In genomic region chr19:55068803-55069136, GRCh38 we compare ENCODE assay signal across 11 cellular contexts. TPM values are rescaled to one million over a fixed set of nuclear protein-coding genes. Genes with fewer than 3 reads are reported as not detected.
DNase-seq lines count a peak whose midpoint lies in the region; ATAC-seq and TF ChIP-seq lines count a peak whose summit lies in the region.
"Had no signal": no experiment of that assay in that cellular context is flagged by ENCODE, and none has a peak within 500 bp of the region (broad histone marks: within the 10 kb centered on the region; RNA-seq: fewer than 3 reads in every experiment).

No MANE protein-coding gene starts in this region.

- H2BK5ac ChIP-seq in neuronal stem cell (ENCODE audit: low read length) = no peak overlapping the region

- WGBS in neuronal stem cell (ENCODE audit: extremely low coverage in 2 of 2, insufficient read length in 2 of 2, insufficient replicate concordance in 1 of 2), 2 donors = no CpG with 5 or more reads among the region's 6 CpGs
- WGBS in gastroesophageal sphincter (ENCODE audit: low coverage in 1 of 2), 2 donors = 100% methylated on average over 1 of the region's 6 CpGs; no CpG with 5 or more reads in 1 of the 2 donors

- no peak overlapping the region for H4K8ac ChIP-seq in neuronal stem cell (ENCODE audit: low read depth, low read length)

- no peak for TF ChIP-seq EP300 in gastroesophageal sphincter (IDR thresholded peaks at IDR 0.05)

- peak overlapping the region; percentile 52 for H3K18ac ChIP-seq in neuronal stem cell (ENCODE audit: low read length)

- POLR2A ChIA-PET in PC-3 (lab: Charles Lee; ENCODE audit: unreplicated experiment) = no interaction called here

- peaks cover 12% of the 10 kb centered on the region for H3K4me1 ChIP-seq in ACC112 (ENCODE audit: control insufficient read depth, insufficient read depth, low read length, unreplicated experiment)
- H3K4me1 ChIP-seq in PC-3 (ENCODE audit: insufficient read depth, low read length) = peaks cover 29% of the 10 kb centered on the region
- H3K4me1 ChIP-seq in neuronal stem cell (ENCODE audit: control insufficient read depth in 2 of 2, insufficient read depth in 1 of 2, low read depth in 1 of 2, low read length in 2 of 2) = peaks cover 0 to 10% of the 10 kb centered on the region in 2 donors
- peaks cover 0 to 7% (median 0%) of the 10 kb centered on the region in 3 donors for H3K4me1 ChIP-seq in gastroesophageal sphincter

- no peak overlapping the region for H2BK12ac ChIP-seq in neuronal stem cell (ENCODE audit: low read length)

- no peak for TF ChIP-seq CTCF in PC-3 (conservative IDR thresholded peaks at IDR 0.05; ENCODE audit: low read depth, low read length)
- TF ChIP-seq CTCF in epithelial cell of esophagus (IDR thresholded peaks at IDR 0.05; ENCODE audit: insufficient read depth, low read depth, low read length, missing control alignments) = no peak
- no peak for TF ChIP-seq CTCF in gastroesophageal sphincter (IDR thresholded peaks at IDR 0.05)

- H3K79me2 ChIP-seq in ACC112 (ENCODE audit: control insufficient read depth, insufficient read depth, low read length, unreplicated experiment) (no peaks in the 10 kb centered on the region), PC-3 (ENCODE audit: low read length) (no peaks in the 10 kb centered on the region)

- no peak overlapping the region for H2BK120ac ChIP-seq in neuronal stem cell (ENCODE audit: low read depth, low read length)

- DNase-seq in PC-3 (no peak), epithelial cell of esophagus (ENCODE audit: low read depth) (no peak), neuronal stem cell (ENCODE audit: low spot score) (no peak), erythroblast (lab: John Stamatoyannopoulos, UW) (no peak), MG63 (no peak), T1000 (lab: John Stamatoyannopoulos, UW) (no peak)
- DNase-seq: activated naive CD4-positive, alpha-beta T cell treated with anti-CD3 and anti-CD28 coated beads, Interleukin-2, amount 50 U/mL, for 16 hours; Right ventricle myocardium superior had no signal

- H2BK15ac ChIP-seq in neuronal stem cell (ENCODE audit: low read length) = no peak overlapping the region

- peaks cover 37% of the 10 kb centered on the region for H3K27me3 ChIP-seq in ACC112 (ENCODE audit: insufficient read depth, low read length)
- no peaks in the 10 kb centered on the region for H3K27me3 ChIP-seq in PC-3 (ENCODE audit: low read length)
- H3K27me3 ChIP-seq in neuronal stem cell (ENCODE audit: control insufficient read depth in 3 of 3, insufficient read depth in 3 of 3, low read depth in 1 of 3, low read length in 3 of 3) = peaks cover 0 to 63% (median 54%) of the 10 kb centered on the region in 3 experiments
- peaks cover 28% of the 10 kb centered on the region for H3K27me3 ChIP-seq in MG63
- peaks cover 71% of the 10 kb centered on the region for H3K27me3 ChIP-seq in gastroesophageal sphincter

- H3K36me3 ChIP-seq in ACC112 (ENCODE audit: insufficient read depth, low read length) (no peaks in the 10 kb centered on the region), PC-3 (ENCODE audit: low read depth, low read length) (no peaks in the 10 kb centered on the region), neuronal stem cell (replicated peaks in 1 of 2; ENCODE audit: control insufficient read depth in 2 of 2, insufficient read depth in 2 of 2, low read length in 2 of 2) (no peaks in the 10 kb centered on the region), MG63 (no peaks in the 10 kb centered on the region), gastroesophageal sphincter (no peaks in the 10 kb centered on the region)

- no peaks in the 10 kb centered on the region for H4K20me1 ChIP-seq in PC-3 (ENCODE audit: low read length)

- intact Hi-C loops in PC-3 (cut with micrococcal nuclease) = no loop called here

- H3K4ac ChIP-seq in neuronal stem cell (ENCODE audit: low read length) = no peak overlapping the region

- H3K9me3 ChIP-seq in PC-3 (ENCODE audit: low read length) = no peaks in the 10 kb centered on the region
- peaks cover 2 to 4% of the 10 kb centered on the region in 2 donors for H3K9me3 ChIP-seq in neuronal stem cell (replicated peaks in 1 of 2; ENCODE audit: control insufficient read depth in 2 of 2, insufficient read depth in 1 of 2, low read depth in 1 of 2, low read length in 2 of 2)
- 0 out of 2 replicates have a peak, but pooled peaks cover 2% of the 10 kb centered on the region for H3K9me3 ChIP-seq in MG63
- H3K9me3 ChIP-seq in gastroesophageal sphincter = peaks cover 0 to 18% (median 0%) of the 10 kb centered on the region in 3 donors

- H3K9ac ChIP-seq in PC-3 (ENCODE audit: low read length) = peak overlapping the region; percentile 80
- H3K9ac ChIP-seq in neuronal stem cell (ENCODE audit: low read depth, low read length, poor library complexity) = no peak overlapping the region

- H3K27ac ChIP-seq in ACC112 (ENCODE audit: low read depth, low read length) = no peak overlapping the region
- peak overlapping the region; percentile 96 for H3K27ac ChIP-seq in PC-3 (ENCODE audit: low read length)
- no peak overlapping the region for H3K27ac ChIP-seq in neuronal stem cell (replicated peaks; ENCODE audit: low read length)
- no peak overlapping the region for H3K27ac ChIP-seq in gastroesophageal sphincter

- no peak overlapping the region for H2AFZ ChIP-seq in ACC112 (ENCODE audit: low read length, unreplicated experiment)
- no peak overlapping the region for H2AFZ ChIP-seq in PC-3 (ENCODE audit: low read length)
- peak overlapping the region; percentile 90 for H2AFZ ChIP-seq in neuronal stem cell (ENCODE audit: low read length)

- H3K4me2 ChIP-seq in PC-3 (ENCODE audit: low read length) (peak overlapping the region; percentile 86), neuronal stem cell (ENCODE audit: insufficient read depth, low read length, poor library complexity, severe bottlenecking) (peak overlapping the region; percentile 57)

- H3K23ac ChIP-seq in neuronal stem cell (ENCODE audit: low read depth, low read length, poor library complexity) = no peak overlapping the region

- H4K91ac ChIP-seq in neuronal stem cell (ENCODE audit: low read depth, low read length, poor library complexity) = no peak overlapping the region

- no peak overlapping the region for H3K14ac ChIP-seq in neuronal stem cell (ENCODE audit: low read length)

- no peaks in the 10 kb centered on the region for H3K9me2 ChIP-seq in PC-3 (replicated peaks; ENCODE audit: low read length)

- no peak overlapping the region for H2AK5ac ChIP-seq in neuronal stem cell (ENCODE audit: low read depth, low read length)

- no peak for TF ChIP-seq POLR2A in erythroblast (IDR thresholded peaks at IDR 0.05; ENCODE audit: low read length)
- TF ChIP-seq POLR2A in gastroesophageal sphincter (IDR thresholded peaks at IDR 0.05) = no peak

- no TSS peak for BruUV-seq in PC-3 (replicated peaks; lab: Mats Ljungman, UMichigan)

- ATAC-seq in PC-3 = no peak
- no peak for ATAC-seq in gastroesophageal sphincter

- H3K4me3 ChIP-seq in ACC112 (ENCODE audit: low read depth, low read length) = peak overlapping the region; percentile 45; the same call in 1 of the 2 replicates
- H3K4me3 ChIP-seq in PC-3 (ENCODE audit: low read length) = peak overlapping the region; percentile 64; the same call in 1 of the 2 replicates
- H3K4me3 ChIP-seq in epithelial cell of esophagus (ENCODE audit: low read length) = peak overlapping the region; percentile 52
- no peak overlapping the region for H3K4me3 ChIP-seq in neuronal stem cell (ENCODE audit: low read length in 2 of 2)
- H3K4me3 ChIP-seq in MG63 = no peak overlapping the region
- H3K4me3 ChIP-seq in gastroesophageal sphincter = peak overlapping the region in 1 of 2 donors; percentile 1

- CTCF ChIA-PET in PC-3 (lab: Charles Lee) = no interaction called here

- peaks cover under 1% of the 10 kb centered on the region for H3K79me1 ChIP-seq in neuronal stem cell (ENCODE audit: low read depth, low read length)

- peaks cover 9% of the 10 kb centered on the region for H3F3A ChIP-seq in PC-3 (ENCODE audit: low read length, unreplicated experiment)

RNA-seq across cellular contexts. Expression of gene RDH13, which starts 5.8 kb away (rescaled TPM):
- total RNA-seq in PC-3 (2014; rRNA removed) (80.4 and 85.7 TPM in 2 replicates), gastroesophageal sphincter (10 to 100 TPM in 3 of 4 donors, 1 to 10 TPM in 1; 10.0 to 15.6 (median 13.9) TPM)
- polyA plus RNA-seq in neuronal stem cell (2013, experiment 1 of 2) = 7.9 TPM
- 7.9 TPM for polyA plus RNA-seq in neuronal stem cell (2013, experiment 2 of 2)
- total RNA-seq in MG63 (2014; rRNA removed; shearing (Covaris generic); ENCODE audit: low replicate concordance) = 17.9 and 23.8 TPM in 2 replicates

RNA-seq across cellular contexts. Expression of gene EPS8L1, which starts 6.9 kb away (rescaled TPM):
- total RNA-seq in PC-3 (2014; rRNA removed) (75.3 and 75.8 TPM in 2 replicates), gastroesophageal sphincter (10 to 100 TPM in 1 of 4 donors, 1 to 10 TPM in 3; 2.2 to 10.5 (median 2.5) TPM)
- polyA plus RNA-seq in neuronal stem cell (2013, experiment 1 of 2) = 19.6 TPM
- polyA plus RNA-seq in neuronal stem cell (2013, experiment 2 of 2) = 18.4 TPM
- 1.1 TPM in 1 of 2 replicates, not detected in the other for total RNA-seq in MG63 (2014; rRNA removed; shearing (Covaris generic); ENCODE audit: low replicate concordance)

RNA-seq across cellular contexts. Expression of gene GP6, which starts 30.7 kb away (rescaled TPM):
- total RNA-seq in PC-3 (2014; rRNA removed) (0.58 TPM in 1 of 2 replicates, not detected in the other), gastroesophageal sphincter (not detected)
- polyA plus RNA-seq in neuronal stem cell (2013, experiment 1 of 2) = 0.26 TPM
- 0.17 TPM for polyA plus RNA-seq in neuronal stem cell (2013, experiment 2 of 2)
- total RNA-seq in MG63 (2014; rRNA removed; shearing (Covaris generic); ENCODE audit: low replicate concordance) = not detected in 2 replicates
- total RNA-seq: H4 had no signal

RNA-seq across cellular contexts. Expression of gene PPP1R12C, which starts 48.7 kb away (rescaled TPM):
- 136 and 180 TPM in 2 replicates for total RNA-seq in PC-3 (2014; rRNA removed)
- 45.4 TPM for polyA plus RNA-seq in neuronal stem cell (2013, experiment 1 of 2)
- 45.1 TPM for polyA plus RNA-seq in neuronal stem cell (2013, experiment 2 of 2)
- 76.0 and 81.1 TPM in 2 replicates for total RNA-seq in MG63 (2014; rRNA removed; shearing (Covaris generic); ENCODE audit: low replicate concordance)
- 100 to 1,000 TPM; 268 to 479 (median 276) TPM for total RNA-seq in gastroesophageal sphincter

Comparison
In these comparisons a context has a peak if more than half of its experiments do, and no peak if none do; other contexts are left out.
1. H3K4me3 ChIP-seq: peak in ACC112 (single experiment), PC-3 (single experiment) and epithelial cell of esophagus (single experiment); none in neuronal stem cell (0 of 2) and MG63 (single experiment).